Comparison of ENCODE assay signal across 8 cellular contexts in genomic region chr16:61374071-61374470, GRCh38.
"Had no signal": no experiment of that assay in that cellular context is flagged by ENCODE, and none has a peak within 500 bp of the region (broad histone marks: within the 10 kb centered on the region; RNA-seq: fewer than 3 reads in every experiment).

No MANE protein-coding gene starts in this region.

- H3K4me3 ChIP-seq: GM12878 had no signal

- ATAC-seq: GM12878 had no signal

- FAIRE-seq: G401.6, GM12878, GM12891, GM12892, GM18507, GM19239 had no signal

- DNase-seq: GDM1, GF-D8 had no signal
